In genomic region chr22:40024201-40025061, GRCh38 we compare ENCODE assay signal across 8 cellular contexts. TPM values are rescaled to one million over a fixed set of nuclear protein-coding genes. Genes with fewer than 3 reads are reported as not detected.
A peak's percentile ranks its signal among the peaks of the same experiment; 100 is the strongest.
DNase-seq lines count a peak whose midpoint lies in the region; ATAC-seq, FAIRE-seq and TF ChIP-seq lines count a peak whose summit lies in the region.

No MANE protein-coding gene starts in this region.

- H3K27ac ChIP-seq in A673 (ENCODE audit: low read depth, low read length, poor library complexity, severe bottlenecking) (no peak overlapping the region), H1 (ENCODE audit: low read depth, low read length) (peak overlapping the region; percentile 17; the same call in 1 of the 2 replicates)

- H3K4me1 ChIP-seq in A673 (ENCODE audit: insufficient read depth, low read length, poor library complexity, severe bottlenecking) (no peaks in the 10 kb centered on the region), H1 (replicated peaks in 1 of 4; ENCODE audit: control insufficient read depth in 3 of 4, insufficient read depth in 4 of 4, low read length in 3 of 4) (peaks cover 0 to 3% (median 0%) of the 10 kb centered on the region in 4 experiments; a peak in 3 of 7 replicates), mucosa of descending colon (ENCODE audit: low read depth) (peaks cover 6% of the 10 kb centered on the region)

- TF ChIP-seq POLR2A in H1 (IDR thresholded peaks at IDR 0.05; ENCODE audit: control extremely low read depth in 1 of 2, low read depth in 2 of 2, low read length in 2 of 2): no peak

- H3K79me2 ChIP-seq in H1 (ENCODE audit: control insufficient read depth in 1 of 2, insufficient read depth in 2 of 2, low read length in 2 of 2): no peaks in the 10 kb centered on the region

- no peak overlapping the region for H3K27ac Mint-ChIP-seq in activated CD8-positive, alpha-beta T cell treated with anti-CD3 and anti-CD28 coated beads for 36 hours

- no peak overlapping the region for H2BK120ac ChIP-seq in H1 (replicated peaks; ENCODE audit: low read depth, low read length)

- BruUV-seq in A673 (replicated peaks; lab: Mats Ljungman, UMichigan): no TSS peak

- H3K4me3 ChIP-seq in A673 (ENCODE audit: low read depth, low read length, poor library complexity, severe bottlenecking) (no peak overlapping the region), H1 (ENCODE audit: extremely low read depth in 1 of 4, insufficient read depth in 2 of 4, low read depth in 3 of 4, low read length in 4 of 4) (no peak overlapping the region), mucosa of descending colon (no peak overlapping the region)

- H3K18ac ChIP-seq in H1 (ENCODE audit: extremely low read depth, low read length): no peak overlapping the region

- H2BK15ac ChIP-seq in H1 (ENCODE audit: low read length): no peak overlapping the region

- H3K4me1 Mint-ChIP-seq in activated CD8-positive, alpha-beta T cell treated with anti-CD3 and anti-CD28 coated beads for 36 hours (ENCODE audit: low read depth): peaks cover 5% of the 10 kb centered on the region

- POLR2A ChIA-PET in A673 (lab: Charles Lee; ENCODE audit: low non-redundant PET) (interaction anchor here (0.6 kb wide), 1 partner anchor 706 kb away, joined by 3 read pairs; no protein-coding TSS in a partner anchor), H1 (lab: Charles Lee; ENCODE audit: partially characterized antibody) (interaction anchor here (0.7 to 2.7 kb wide), 10 partner anchors 15 to 363 kb away, joined by 3 to 13 read pairs (median 3); no protein-coding TSS in a partner anchor)
- POLR2A ChIA-PET in activated CD8-positive, alpha-beta T cell treated with anti-CD3 and anti-CD28 coated beads for 36 hours (lab: Charles Lee): interaction anchor here (0.6 to 1.3 kb wide), 10 partner anchors 20 to 503 kb away, joined by 3 to 6 read pairs (median 3); partner anchors contain the start of gene RPS19BP1

- H3K27me3 Mint-ChIP-seq in activated CD8-positive, alpha-beta T cell treated with anti-CD3 and anti-CD28 coated beads for 36 hours: no peaks in the 10 kb centered on the region

- H3K36me3 ChIP-seq in A673 (ENCODE audit: insufficient read depth, low read length, poor library complexity, severe bottlenecking) (no peaks in the 10 kb centered on the region), H1 (ENCODE audit: control insufficient read depth in 2 of 4, insufficient read depth in 4 of 4, low read length in 3 of 4) (peaks cover 0 to 20% (median 7%) of the 10 kb centered on the region in 4 experiments; a peak in 5 of 8 replicates), mucosa of descending colon (ENCODE audit: low read depth) (peaks cover 3% of the 10 kb centered on the region)

- H3K4me2 ChIP-seq in H1 (ENCODE audit: insufficient read depth in 1 of 2, low read depth in 2 of 2, low read length in 2 of 2): no peak overlapping the region

- H3K9ac ChIP-seq in H1 (replicated peaks in 1 of 4; ENCODE audit: extremely low read depth in 1 of 4, low read depth in 3 of 4, low read length in 3 of 4): no peak overlapping the region

- no peak overlapping the region for H4K5ac ChIP-seq in H1 (ENCODE audit: insufficient read length, low read depth, low read length)

- H3K9me3 Mint-ChIP-seq in activated CD8-positive, alpha-beta T cell treated with anti-CD3 and anti-CD28 coated beads for 36 hours: no peaks in the 10 kb centered on the region

- H3K79me1 ChIP-seq in H1 (ENCODE audit: low read depth, low read length): no peaks in the 10 kb centered on the region

- FAIRE-seq in H1 (lab: Jason Lieb, UNC): peak; percentile 79

- no peak overlapping the region for H2BK12ac ChIP-seq in H1 (ENCODE audit: low read depth, low read length)

- TF ChIP-seq CTCF in A673 (conservative IDR thresholded peaks at IDR 0.05; ENCODE audit: low read depth, low read length): peak; percentile 87
- TF ChIP-seq CTCF in activated CD8-positive, alpha-beta T cell treated with anti-CD3 and anti-CD28 coated beads for 36 hours (IDR thresholded peaks at IDR 0.05): peak; percentile 99
- peak; percentile 89 to 95 (median 90) for TF ChIP-seq CTCF in H1 (IDR thresholded peaks at IDR 0.05; ENCODE audit: control extremely low read depth in 1 of 3, insufficient read depth in 1 of 3, low read depth in 1 of 3, low read length in 3 of 3)
- peak; percentile 69 for TF ChIP-seq CTCF in mucosa of descending colon (IDR thresholded peaks at IDR 0.05)

- H2AFZ ChIP-seq in H1 (ENCODE audit: low read length): no peak overlapping the region

- H3K27me3 ChIP-seq in A673 (replicated peaks; ENCODE audit: insufficient read depth, low read depth, low read length, poor library complexity) (no peaks in the 10 kb centered on the region), H1 (replicated peaks in 1 of 4; ENCODE audit: control insufficient read depth in 3 of 4, extremely low read depth in 1 of 4, insufficient read depth in 3 of 4, low read length in 3 of 4) (no peaks in the 10 kb centered on the region)

- peak; percentile 97 to 98 for TF ChIP-seq RAD21 in H1 (IDR thresholded peaks at IDR 0.05 in 1 of 2, conservative IDR thresholded peaks at IDR 0.05 in 1 of 2; ENCODE audit: low read depth in 2 of 2, low read length in 2 of 2)

- no peak overlapping the region for H3K56ac ChIP-seq in H1 (replicated peaks; ENCODE audit: insufficient read length, low read depth, low read length)

- no peak for TF ChIP-seq EP300 in H1 (IDR thresholded peaks at IDR 0.05; ENCODE audit: borderline replicate concordance in 1 of 2, low read depth in 2 of 2, low read length in 2 of 2)

- H4K8ac ChIP-seq in H1 (ENCODE audit: extremely low read depth, insufficient read depth, low read length): no peak overlapping the region

- no peak overlapping the region for H4K91ac ChIP-seq in H1 (replicated peaks; ENCODE audit: insufficient read length, low read length)

- H2BK5ac ChIP-seq in H1 (ENCODE audit: low read depth, low read length): no peak overlapping the region

- peaks cover 6 to 7% of the 10 kb centered on the region in 2 experiments for H4K20me1 ChIP-seq in H1 (replicated peaks in 1 of 2; ENCODE audit: control insufficient read depth in 1 of 2, insufficient read depth in 2 of 2, low read length in 2 of 2)

- peak; percentile 83 for ATAC-seq in activated CD8-positive, alpha-beta T cell treated with anti-CD3 and anti-CD28 coated beads for 36 hours
- peak; percentile 93 for ATAC-seq in mucosa of descending colon
- ATAC-seq in HG02840 (IDR thresholded peaks at IDR 0.05; ENCODE audit: low FRiP score, unreplicated experiment): no peak

- intact Hi-C loops in A673 (cut with micrococcal nuclease; ENCODE audit: unreplicated experiment) (loop anchor here (2.0 kb wide), 2 partner anchors 482 to 490 kb away; no protein-coding TSS in a partner anchor), mucosa of descending colon (cut with DNase I, micrococcal nuclease) (loop anchor here in 1 of 2 donors (5.0 kb wide), 1 partner anchor 487 kb away; no protein-coding TSS in a partner anchor)
- intact Hi-C loops in activated CD8-positive, alpha-beta T cell treated with anti-CD3 and anti-CD28 coated beads for 36 hours (cut with micrococcal nuclease): no loop called here

- H3K23ac ChIP-seq in H1 (ENCODE audit: insufficient read length): no peak overlapping the region

- no peak overlapping the region for H3K4me3 Mint-ChIP-seq in activated CD8-positive, alpha-beta T cell treated with anti-CD3 and anti-CD28 coated beads for 36 hours

- no peak overlapping the region for H2BK20ac ChIP-seq in H1 (ENCODE audit: low read length)

- H3K36me3 Mint-ChIP-seq in activated CD8-positive, alpha-beta T cell treated with anti-CD3 and anti-CD28 coated beads for 36 hours (ENCODE audit: low read depth): no peaks in the 10 kb centered on the region

- H3K9me3 ChIP-seq in A673 (ENCODE audit: low read depth, low read length, poor library complexity, severe bottlenecking): no peaks in the 10 kb centered on the region
- no peaks in the 10 kb centered on the region for H3K9me3 ChIP-seq in H1 (ENCODE audit: insufficient read depth in 2 of 2, low read depth in 1 of 2, low read length in 1 of 2)
- H3K9me3 ChIP-seq in mucosa of descending colon: no peaks in the 10 kb centered on the region

- no peak overlapping the region for H3K14ac ChIP-seq in H1 (ENCODE audit: insufficient read length)

- WGBS in H1 (ENCODE audit: extremely low coverage in 1 of 2, insufficient coverage in 1 of 2, insufficient read length in 1 of 2, insufficient replicate concordance in 2 of 2, low coverage in 1 of 2, low lambda C conversion rate in 2 of 2, missing lambda C conversion rate in 1 of 2), 2 experiments: 46% methylated on average over 16 of the region's 16 CpGs; no CpG with 5 or more reads in 1 of the 2 experiments

- H2AK5ac ChIP-seq in H1 (ENCODE audit: low read depth, low read length): no peak overlapping the region

- no peaks in the 10 kb centered on the region for H3K23me2 ChIP-seq in H1 (ENCODE audit: low read depth, low read length)

- no peak overlapping the region for H3K4ac ChIP-seq in H1 (replicated peaks; ENCODE audit: insufficient read length, low read depth, low read length)

- DNase-seq in A673 (ENCODE audit: low spot score) (peak; percentile 81), GM19240 (ENCODE audit: insufficient read length, low spot score) (peak; percentile 91), NCI-H69 (lab: John Stamatoyannopoulos, UW) (peak; percentile 86), H1 (ENCODE audit: low read depth in 1 of 2, low spot score in 2 of 2) (peak in 1 of 2 experiments; percentile 90), mucosa of descending colon (peak; percentile 82 to 88 (median 86))
- peak; percentile 76 for DNase-seq in activated CD8-positive, alpha-beta T cell treated with anti-CD3 and anti-CD28 coated beads for 36 hours
- DNase-seq in stimulated activated CD8-positive, alpha-beta memory T cell treated with anti-CD3 and anti-CD28 coated beads, Interleukin-7, amount 100 ng/mL, for 4 hours (ENCODE audit: low read depth in 2 of 2): peak; percentile 30 to 39

- CTCF ChIA-PET in A673 (lab: Charles Lee): interaction anchor here (0.6 to 2.0 kb wide), 5 partner anchors 11 to 490 kb away, joined by 3 to 12 read pairs (median 4); no protein-coding TSS in a partner anchor
- CTCF ChIA-PET in activated CD8-positive, alpha-beta T cell treated with anti-CD3 and anti-CD28 coated beads for 36 hours (lab: Charles Lee): interaction anchor here (0.8 to 4.9 kb wide), 84 partner anchors 8 to 534 kb away, joined by 3 to 94 read pairs (median 6); no protein-coding TSS in a partner anchor
- CTCF ChIA-PET in H1 (lab: Charles Lee; ENCODE audit: partially characterized antibody): interaction anchor here (0.6 to 13.2 kb wide), 73 partner anchors 9 to 528 kb away, joined by 3 to 159 read pairs (median 4); partner anchors contain the start of gene FAM83F

RNA-seq across cellular contexts. Expression of gene FAM83F, which starts 29.7 kb away (rescaled TPM):
- not detected in 2 replicates for total RNA-seq in A673 (2021)
- total RNA-seq in activated CD8-positive, alpha-beta T cell treated with anti-CD3 and anti-CD28 coated beads for 36 hours: 1 to 10 TPM; 1.5 to 2.0 TPM
- total RNA-seq in H1 (2021; fragmentation: NEBNext Ultra II Directional; extraction: Animal tissue kit (Norgen Biotek cat#: 25700)): 18.9 and 20.9 TPM in 2 replicates
- polyA plus RNA-seq in H1 (2011; rRNA removed): 8.6 and 10.8 TPM in 2 replicates
- polyA plus RNA-seq in H1 (2011; cell fraction: cytosol; rRNA removed): 9.9 TPM
- 13.0 TPM for polyA plus RNA-seq in H1 (2011; cell fraction: nucleus; rRNA removed)
- polyA plus RNA-seq in H1 (2012, experiment 1 of 2): 7.5 to 9.3 TPM (median 8.6 TPM) in 4 replicates
- 6.2 TPM for polyA plus RNA-seq in H1 (2012, experiment 2 of 2)
- polyA plus RNA-seq in H1 (2013, experiment 1 of 2): 5.4 TPM
- 5.4 TPM for polyA plus RNA-seq in H1 (2013, experiment 2 of 2)
- 21.7 and 25.4 TPM in 2 replicates for polyA minus RNA-seq in H1 (2011; rRNA and poly(A)+ RNA removed)
- 9.5 TPM for polyA minus RNA-seq in H1 (2011; cell fraction: cytosol; rRNA and poly(A)+ RNA removed)
- 10.1 TPM for polyA minus RNA-seq in H1 (2011; cell fraction: nucleus; rRNA and poly(A)+ RNA removed)
- total RNA-seq in mucosa of descending colon: 10 to 100 TPM; 15.8 to 48.0 (median 35.0) TPM
